In the genomic region with DNA sequence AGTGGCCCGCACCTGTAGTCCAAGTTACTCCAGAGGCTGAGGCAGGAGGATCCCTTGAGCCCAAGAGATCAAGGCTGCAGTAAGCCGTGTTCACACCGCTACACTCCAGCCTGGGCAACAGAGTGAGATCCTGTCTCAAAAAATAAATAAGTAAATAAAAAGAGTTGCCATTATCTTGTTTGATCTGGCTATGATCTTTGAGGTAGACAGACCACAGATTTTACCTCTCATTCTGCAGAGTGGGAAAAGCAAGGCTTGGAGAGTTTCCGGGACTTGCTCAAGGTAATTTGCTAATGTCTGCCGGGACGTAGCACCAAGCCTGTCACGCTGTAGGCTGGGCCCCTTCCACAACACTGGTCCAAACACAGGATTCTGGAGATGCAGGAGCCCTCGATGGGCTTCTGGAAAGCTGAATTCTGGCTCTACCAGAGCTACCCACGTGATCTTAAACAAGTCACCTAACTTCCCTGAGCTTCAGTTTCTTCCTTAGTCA, we compare ENCODE assay signal across 20 cellular contexts. TPM values are rescaled to one million over a fixed set of nuclear protein-coding genes. Genes with fewer than 3 reads are reported as not detected.
DNase-seq lines count a peak whose midpoint lies in the region; ATAC-seq, FAIRE-seq and TF ChIP-seq lines count a peak whose summit lies in the region.
"Had no signal": no experiment of that assay in that cellular context is flagged by ENCODE, and none has a peak within 500 bp of the region (broad histone marks: within the 10 kb centered on the region; RNA-seq: fewer than 3 reads in every experiment).

No MANE protein-coding gene starts in this region.

- peaks cover 61% of the 10 kb centered on the region for H3K4me1 Mint-ChIP-seq in T-helper 17 cell
- H3K4me1 Mint-ChIP-seq in activated naive CD8-positive, alpha-beta T cell treated with anti-CD3 and anti-CD28 coated beads for 36 hours = peaks cover 66% of the 10 kb centered on the region
- peaks cover 67 to 79% of the 10 kb centered on the region in 2 donors for H3K4me1 Mint-ChIP-seq in natural killer cell treated with Interleukin-12 subunit alpha and Interleukin-12 subunit beta and Interleukin-15 and Interleukin-18, amount 100 ng/mL, for 72 hours (ENCODE audit: low read depth in 2 of 2)

- peak; percentile 48 for ATAC-seq in T-helper 17 cell
- ATAC-seq in natural killer cell treated with Interleukin-12 subunit alpha and Interleukin-12 subunit beta and Interleukin-15 and Interleukin-18, amount 100 ng/mL, for 72 hours = no peak
- ATAC-seq: heart right ventricle had no signal

- DNase-seq in GM18507 (ENCODE audit: extremely low spot score, insufficient read length, low read depth) (no peak), T-helper 17 cell (peak in 1 of 3 donors; percentile 34), UCSD-AML1 (lab: John Stamatoyannopoulos, UW; ENCODE audit: unreplicated experiment) (no peak), cardiac septum (ENCODE audit: low spot score) (no peak), GM13977 (ENCODE audit: low spot score) (no peak)
- no peak for DNase-seq in activated naive CD8-positive, alpha-beta T cell treated with anti-CD3 and anti-CD28 coated beads for 36 hours
- no peak for DNase-seq in natural killer cell treated with Interleukin-12 subunit alpha and Interleukin-12 subunit beta and Interleukin-15 and Interleukin-18, amount 100 ng/mL, for 72 hours (ENCODE audit: low spot score)
- DNase-seq: activated B cell treated with CpG ODN at 0.5 μM for 24 hours, AML-193, heart right ventricle, mammary epithelial cell, NCI-H1930, NCI-H446 treated with DMSO at 0.1 percent for 48 hours, SHP77 had no signal

- no peaks in the 10 kb centered on the region for H3K27me3 Mint-ChIP-seq in T-helper 17 cell
- no peaks in the 10 kb centered on the region for H3K27me3 Mint-ChIP-seq in activated naive CD8-positive, alpha-beta T cell treated with anti-CD3 and anti-CD28 coated beads for 36 hours
- H3K27me3 Mint-ChIP-seq in natural killer cell treated with Interleukin-12 subunit alpha and Interleukin-12 subunit beta and Interleukin-15 and Interleukin-18, amount 100 ng/mL, for 72 hours = no peaks in the 10 kb centered on the region
- H3K27me3 Mint-ChIP-seq: activated B cell treated with CpG ODN at 0.5 μM for 24 hours, IgD-negative memory B cell had no signal

- no peaks in the 10 kb centered on the region for H3K9me3 Mint-ChIP-seq in activated naive CD8-positive, alpha-beta T cell treated with anti-CD3 and anti-CD28 coated beads for 36 hours
- H3K9me3 Mint-ChIP-seq in natural killer cell treated with Interleukin-12 subunit alpha and Interleukin-12 subunit beta and Interleukin-15 and Interleukin-18, amount 100 ng/mL, for 72 hours = peaks cover 3% of the 10 kb centered on the region
- H3K9me3 Mint-ChIP-seq: activated B cell treated with CpG ODN at 0.5 μM for 24 hours had no signal

- intact Hi-C loops in cardiac septum (cut with DNase I) = no loop called here

- peak overlapping the region; percentile 95 for H3K4me3 Mint-ChIP-seq in T-helper 17 cell
- peak overlapping the region; percentile 88 for H3K4me3 Mint-ChIP-seq in activated naive CD8-positive, alpha-beta T cell treated with anti-CD3 and anti-CD28 coated beads for 36 hours
- peak overlapping the region; percentile 98 for H3K4me3 Mint-ChIP-seq in natural killer cell treated with Interleukin-12 subunit alpha and Interleukin-12 subunit beta and Interleukin-15 and Interleukin-18, amount 100 ng/mL, for 72 hours
- H3K4me3 Mint-ChIP-seq: activated B cell treated with CpG ODN at 0.5 μM for 24 hours had no signal

- TF ChIP-seq CTCF in GM13977 (IDR thresholded peaks at IDR 0.05; ENCODE audit: extremely low read depth, insufficient read depth, missing control alignments) = no peak

- in situ Hi-C loops in GM13977 (cut with MboI; ENCODE audit: low pct_unique_long_range_greater_than_20kb, low sequenced_read_pairs, unreplicated experiment) = no loop called here

- no peak overlapping the region for H3K27ac Mint-ChIP-seq in T-helper 17 cell
- peak overlapping the region; percentile 98 for H3K27ac Mint-ChIP-seq in activated naive CD8-positive, alpha-beta T cell treated with anti-CD3 and anti-CD28 coated beads for 36 hours
- H3K27ac Mint-ChIP-seq in natural killer cell treated with Interleukin-12 subunit alpha and Interleukin-12 subunit beta and Interleukin-15 and Interleukin-18, amount 100 ng/mL, for 72 hours = peak overlapping the region; percentile 96 to 98
- H3K27ac Mint-ChIP-seq: activated B cell treated with CpG ODN at 0.5 μM for 24 hours, IgD-negative memory B cell had no signal

- no peaks in the 10 kb centered on the region for H3K9me3 ChIP-seq in T-helper 17 cell (ENCODE audit: control insufficient read depth, low read length, poor library complexity, severe bottlenecking)
- H3K9me3 ChIP-seq: HAP-1, heart right ventricle had no signal

- FAIRE-seq in GM18507 (lab: Jason Lieb, UNC) = peak; percentile 66
- FAIRE-seq: islet of Langerhans had no signal

- peaks cover 4% of the 10 kb centered on the region for H3K36me3 Mint-ChIP-seq in T-helper 17 cell (ENCODE audit: low read depth)
- H3K36me3 Mint-ChIP-seq in activated naive CD8-positive, alpha-beta T cell treated with anti-CD3 and anti-CD28 coated beads for 36 hours = peaks cover 25% of the 10 kb centered on the region
- no peaks in the 10 kb centered on the region for H3K36me3 Mint-ChIP-seq in natural killer cell treated with Interleukin-12 subunit alpha and Interleukin-12 subunit beta and Interleukin-15 and Interleukin-18, amount 100 ng/mL, for 72 hours

RNA-seq across cellular contexts. Expression of gene GRAP2, which starts 6.8 kb away (rescaled TPM):
- total RNA-seq in T-helper 17 cell (100 to 1,000 TPM; 113 to 195 TPM), cardiac septum (1.2 TPM)
- total RNA-seq in activated naive CD8-positive, alpha-beta T cell treated with anti-CD3 and anti-CD28 coated beads for 36 hours = 10 to 100 TPM; 65.2 to 65.5 TPM
- 10 to 100 TPM; 13.2 to 36.4 TPM for total RNA-seq in natural killer cell treated with Interleukin-12 subunit alpha and Interleukin-12 subunit beta and Interleukin-15 and Interleukin-18, amount 100 ng/mL, for 72 hours

RNA-seq across cellular contexts. Expression of gene ENTHD1, which starts 14.1 kb away (rescaled TPM):
- not detected for total RNA-seq in T-helper 17 cell
- under 1 TPM; 0.20 to 0.39 TPM for total RNA-seq in activated naive CD8-positive, alpha-beta T cell treated with anti-CD3 and anti-CD28 coated beads for 36 hours
- not detected for total RNA-seq in natural killer cell treated with Interleukin-12 subunit alpha and Interleukin-12 subunit beta and Interleukin-15 and Interleukin-18, amount 100 ng/mL, for 72 hours
- not detected for total RNA-seq in cardiac septum
- total RNA-seq: activated B cell treated with CpG ODN at 0.5 μM for 24 hours, mammary epithelial cell, posterior vena cava, skeletal muscle tissue, temporal lobe had no signal

RNA-seq across cellular contexts. Expression of gene TMA7B, which starts 52.5 kb away (rescaled TPM):
- total RNA-seq in T-helper 17 cell (10 to 100 TPM in 1 of 2 donors, 1 to 10 TPM in 1; 7.2 to 22.5 TPM), cardiac septum (not detected)
- total RNA-seq in activated naive CD8-positive, alpha-beta T cell treated with anti-CD3 and anti-CD28 coated beads for 36 hours = 1 to 10 TPM; 1.0 to 1.3 TPM
- 1 to 10 TPM in 1 of 2 donors, under 1 TPM in 1; 0.86 to 2.8 TPM for total RNA-seq in natural killer cell treated with Interleukin-12 subunit alpha and Interleukin-12 subunit beta and Interleukin-15 and Interleukin-18, amount 100 ng/mL, for 72 hours
- total RNA-seq: heart right ventricle, mammary epithelial cell had no signal
